ENCODE assay signal across 8 cellular contexts in the genomic region with DNA sequence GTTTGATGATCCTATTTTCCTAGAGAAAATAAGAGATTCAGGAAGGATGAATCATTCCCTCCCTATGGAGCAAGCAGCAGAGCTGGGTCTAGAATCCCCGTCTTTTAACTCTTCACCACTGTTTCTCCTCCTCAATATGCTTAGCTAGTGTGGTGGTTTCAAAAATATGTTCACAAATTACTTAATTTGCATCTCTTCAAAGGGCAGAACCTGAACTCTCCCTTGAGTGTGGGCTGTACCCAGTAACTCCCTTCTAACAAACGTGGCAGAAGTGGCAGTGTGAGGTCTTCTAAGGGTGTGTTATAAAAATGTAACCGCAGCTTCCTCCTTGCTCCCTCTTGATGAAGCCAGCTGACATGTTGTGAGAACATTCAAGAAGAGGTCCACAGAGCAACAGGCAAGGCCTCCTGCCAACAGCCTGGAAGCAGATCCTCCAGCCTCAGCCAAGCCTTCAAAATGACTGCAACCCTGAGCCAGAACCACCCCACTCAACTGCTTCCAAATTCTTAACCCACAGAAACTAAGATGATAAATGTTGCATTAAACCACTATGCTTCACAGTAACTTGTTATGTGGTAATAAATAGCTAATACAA. TPM values are rescaled to one million over a fixed set of nuclear protein-coding genes. Genes with fewer than 3 reads are reported as not detected.
A peak's percentile ranks its signal among the peaks of the same experiment; 100 is the strongest.
DNase-seq lines count a peak whose midpoint lies in the region; ATAC-seq and TF ChIP-seq lines count a peak whose summit lies in the region.

No MANE protein-coding gene starts in this region.

- H3K27me3 Mint-ChIP-seq in activated CD8-positive, alpha-beta memory T cell treated with anti-CD3 and anti-CD28 coated beads, Interleukin-2, amount 10 ng/mL, durations not matched to agents 7 days and 5 days = no peaks in the 10 kb centered on the region

- H3K9me3 Mint-ChIP-seq in activated CD8-positive, alpha-beta memory T cell treated with anti-CD3 and anti-CD28 coated beads, Interleukin-2, amount 10 ng/mL, durations not matched to agents 7 days and 5 days (ENCODE audit: low read depth) = no peaks in the 10 kb centered on the region

- H3K36me3 ChIP-seq in esophagus muscularis mucosa = no peaks in the 10 kb centered on the region
- no peaks in the 10 kb centered on the region for H3K36me3 ChIP-seq in thymus (ENCODE audit: control insufficient read depth, insufficient read depth)

- TF ChIP-seq CTCF in HFF-Myc (IDR thresholded peaks at IDR 0.05; ENCODE audit: low read depth, low read length, missing control alignments) (no peak), NB4 (IDR thresholded peaks at IDR 0.05; ENCODE audit: low read depth, low read length) (no peak), esophagus muscularis mucosa (IDR thresholded peaks at IDR 0.05) (no peak)

- H3K27ac Mint-ChIP-seq in activated CD8-positive, alpha-beta memory T cell treated with anti-CD3 and anti-CD28 coated beads, Interleukin-2, amount 10 ng/mL, durations not matched to agents 7 days and 5 days = peak overlapping the region; percentile 92

- H3K4me1 ChIP-seq in esophagus muscularis mucosa = peaks cover 30 to 64% (median 51%) of the 10 kb centered on the region in 4 donors
- H3K4me1 ChIP-seq in thymus (ENCODE audit: control insufficient read depth, insufficient read depth, low read length) = peaks cover 16% of the 10 kb centered on the region

- peaks cover 3% of the 10 kb centered on the region for H3K36me3 Mint-ChIP-seq in activated CD8-positive, alpha-beta memory T cell treated with anti-CD3 and anti-CD28 coated beads, Interleukin-2, amount 10 ng/mL, durations not matched to agents 7 days and 5 days

- DNase-seq in GM03348 (ENCODE audit: low spot score) = peak; percentile 79
- peak; percentile 65 for DNase-seq in HFF-Myc (ENCODE audit: extremely low read depth, low read depth)
- DNase-seq in NB4 (ENCODE audit: low read depth) = peak; percentile 99
- DNase-seq in activated CD8-positive, alpha-beta memory T cell treated with anti-CD3 and anti-CD28 coated beads, Interleukin-2, amount 10 ng/mL, durations not matched to agents 7 days and 5 days = peak; percentile 73
- DNase-seq in esophagus muscularis mucosa (ENCODE audit: extremely low spot score) = peak; percentile 94
- DNase-seq in occipital lobe (lab: John Stamatoyannopoulos, UW) = peak; percentile 10
- DNase-seq in iPS-NIHi11 (ENCODE audit: low spot score) = no peak

- 7% methylated on average over 3 of the region's 3 CpGs for WGBS in esophagus muscularis mucosa
- WGBS in thymus = 2% methylated on average over 3 of the region's 3 CpGs

- H3K9me3 ChIP-seq in esophagus muscularis mucosa (no peaks in the 10 kb centered on the region), thymus (ENCODE audit: control insufficient read depth) (no peaks in the 10 kb centered on the region)

- TF ChIP-seq EP300 in esophagus muscularis mucosa (IDR thresholded peaks at IDR 0.05) = no peak

- H3K27ac ChIP-seq in esophagus muscularis mucosa (replicated peaks in 1 of 4) = peak overlapping the region; percentile 52 to 68 (median 60)
- peak overlapping the region; percentile 84 for H3K27ac ChIP-seq in thymus (ENCODE audit: low read depth)

- no peak overlapping the region for H3K4me3 ChIP-seq in HFF-Myc (replicated peaks; ENCODE audit: low read depth, low read length)
- no peak overlapping the region for H3K4me3 ChIP-seq in NB4 (ENCODE audit: low read depth, low read length)
- peak overlapping the region in 2 of 4 donors; percentile 2 to 23 for H3K4me3 ChIP-seq in esophagus muscularis mucosa
- H3K4me3 ChIP-seq in thymus (ENCODE audit: low read length) = no peak overlapping the region

- intact Hi-C loops in esophagus muscularis mucosa (cut with DNase I) = no loop called here

- peak overlapping the region; percentile 50 for H3K4me3 Mint-ChIP-seq in activated CD8-positive, alpha-beta memory T cell treated with anti-CD3 and anti-CD28 coated beads, Interleukin-2, amount 10 ng/mL, durations not matched to agents 7 days and 5 days

- peaks cover 49% of the 10 kb centered on the region for H3K4me1 Mint-ChIP-seq in activated CD8-positive, alpha-beta memory T cell treated with anti-CD3 and anti-CD28 coated beads, Interleukin-2, amount 10 ng/mL, durations not matched to agents 7 days and 5 days

- no peaks in the 10 kb centered on the region for H3K27me3 ChIP-seq in esophagus muscularis mucosa
- H3K27me3 ChIP-seq in thymus (ENCODE audit: control insufficient read depth, insufficient read depth) = no peaks in the 10 kb centered on the region

- ATAC-seq in activated CD8-positive, alpha-beta memory T cell treated with anti-CD3 and anti-CD28 coated beads, Interleukin-2, amount 10 ng/mL, durations not matched to agents 7 days and 5 days = peak; percentile 92

- TF ChIP-seq POLR2A in NB4 (IDR thresholded peaks at IDR 0.05; ENCODE audit: extremely low read depth, insufficient read length) = no peak
- TF ChIP-seq POLR2A in esophagus muscularis mucosa (IDR thresholded peaks at IDR 0.05; ENCODE audit: low read depth) = no peak

- CTCF ChIA-PET in activated CD8-positive, alpha-beta memory T cell treated with anti-CD3 and anti-CD28 coated beads, Interleukin-2, amount 10 ng/mL, durations not matched to agents 7 days and 5 days (lab: Charles Lee) = interaction anchor here (1.0 to 2.0 kb wide), 4 partner anchors 10 to 56 kb away, joined by 3 to 6 read pairs (median 4); no protein-coding TSS in a partner anchor

RNA-seq across cellular contexts. Expression of a gene that starts 36.6 kb away (rescaled TPM):
- total RNA-seq in activated CD8-positive, alpha-beta memory T cell treated with anti-CD3 and anti-CD28 coated beads, Interleukin-2, amount 10 ng/mL, durations not matched to agents 7 days and 5 days = 10 to 100 TPM; 40.4 to 41.2 TPM
- 10 to 100 TPM; 33.0 to 47.4 (median 42.8) TPM for total RNA-seq in esophagus muscularis mucosa
- total RNA-seq in occipital lobe = 226 TPM
- polyA plus RNA-seq in thymus = 23.0 TPM
